Comparison of ENCODE assay signal across 12 cellular contexts in genomic region chr1:51534447-51534846, GRCh38. TPM values are rescaled to one million over a fixed set of nuclear protein-coding genes. Genes with fewer than 3 reads are reported as not detected.
A peak's percentile ranks its signal among the peaks of the same experiment; 100 is the strongest.
DNase-seq lines count a peak whose midpoint lies in the region; ATAC-seq and FAIRE-seq lines count a peak whose summit lies in the region.
"Had no signal": no experiment of that assay in that cellular context is flagged by ENCODE, and none has a peak within 500 bp of the region (broad histone marks: within the 10 kb centered on the region; RNA-seq: fewer than 3 reads in every experiment).

No MANE protein-coding gene starts in this region.

- H3K18ac ChIP-seq in trophoblast cell (ENCODE audit: low read length), result no peak overlapping the region

- H3K27ac ChIP-seq in trophoblast cell (ENCODE audit: low read depth, low read length), result no peak overlapping the region
- H3K27ac ChIP-seq: thyroid gland had no signal

- H3K27me3 ChIP-seq in trophoblast cell (ENCODE audit: insufficient read depth, low read length), result no peaks in the 10 kb centered on the region
- H3K27me3 ChIP-seq: ovary, thyroid gland had no signal

- H3K79me1 ChIP-seq in trophoblast cell (ENCODE audit: low read length), result no peaks in the 10 kb centered on the region

- H4K12ac ChIP-seq in trophoblast cell (ENCODE audit: low read depth, low read length), result no peak overlapping the region

- H3K36me3 ChIP-seq in trophoblast cell (ENCODE audit: control insufficient read depth in 1 of 2, insufficient read depth in 2 of 2, low read length in 2 of 2), result no peaks in the 10 kb centered on the region
- H3K36me3 ChIP-seq: ovary, thyroid gland had no signal

- ATAC-seq in HG02870 (IDR thresholded peaks at IDR 0.05; ENCODE audit: unreplicated experiment) (peak; percentile 63), left colon (no peak), esophagus mucosa (no peak)

- peak overlapping the region; percentile 1 for H2BK120ac ChIP-seq in trophoblast cell (ENCODE audit: insufficient read depth, low read length, poor library complexity)

- no peak overlapping the region for H2BK5ac ChIP-seq in trophoblast cell (ENCODE audit: low read depth, low read length, poor library complexity)

- FAIRE-seq in GM18507 (lab: Jason Lieb, UNC) (peak; percentile 52), frontal cortex (lab: Jason Lieb, UNC) (no peak)
- FAIRE-seq: bronchial epithelial cell, kidney had no signal

- H3K4ac ChIP-seq in trophoblast cell (ENCODE audit: low read depth, low read length), result no peak overlapping the region

- H3K9me3 ChIP-seq in trophoblast cell (ENCODE audit: insufficient read depth, low read depth, low read length), result no peaks in the 10 kb centered on the region
- H3K9me3 ChIP-seq: ovary, thyroid gland had no signal

- H2AFZ ChIP-seq in trophoblast cell (ENCODE audit: insufficient read depth, low read length, poor library complexity), result peak overlapping the region; percentile 6

- no peaks in the 10 kb centered on the region for H3K79me2 ChIP-seq in trophoblast cell (ENCODE audit: control insufficient read depth, insufficient read depth, low read length, poor library complexity)

- intact Hi-C loops in left colon (cut with DNase I, micrococcal nuclease), result no loop called here

- no peak overlapping the region for H3K23ac ChIP-seq in trophoblast cell (ENCODE audit: low read length)

- no peak overlapping the region for H4K91ac ChIP-seq in trophoblast cell (ENCODE audit: low read depth, low read length)

- H3K4me1 ChIP-seq in trophoblast cell (ENCODE audit: control insufficient read depth in 1 of 2, insufficient read depth in 2 of 2, low read length in 2 of 2), result no peaks in the 10 kb centered on the region
- H3K4me1 ChIP-seq: thyroid gland had no signal

- no peak overlapping the region for H3K14ac ChIP-seq in trophoblast cell (ENCODE audit: low read length)

- H3K9ac ChIP-seq in trophoblast cell (ENCODE audit: low read length), result no peak overlapping the region

- WGBS in trophoblast cell (ENCODE audit: extremely low coverage, insufficient coverage, insufficient read length), result no CpG with 5 or more reads among the region's 3 CpGs

- no peak for DNase-seq in GM18507 (ENCODE audit: extremely low spot score, insufficient read length, low read depth)
- DNase-seq in astrocyte of the hippocampus (ENCODE audit: low read depth, low spot score), result peak; percentile 7
- DNase-seq in trophoblast cell, result no peak
- no peak for DNase-seq in frontal cortex (ENCODE audit: low spot score in 2 of 2)
- no peak for DNase-seq in left colon
- DNase-seq in NCI-H1417 (lab: John Stamatoyannopoulos, UW), result no peak
- DNase-seq: kidney had no signal

- no peak overlapping the region for H2BK12ac ChIP-seq in trophoblast cell (ENCODE audit: low read length)

- no peak overlapping the region for H4K8ac ChIP-seq in trophoblast cell (ENCODE audit: low read depth, low read length)

- no peak overlapping the region for H3K4me2 ChIP-seq in trophoblast cell (ENCODE audit: low read length)

- H2AK5ac ChIP-seq in trophoblast cell (ENCODE audit: low read length), result no peak overlapping the region

- no peak overlapping the region for H3K4me3 ChIP-seq in trophoblast cell (ENCODE audit: low read depth, low read length)
- H3K4me3 ChIP-seq: ovary, thyroid gland had no signal

RNA-seq across cellular contexts. Expression of gene EPS15, which starts 15.4 kb away (rescaled TPM):
- 53.3 and 53.4 TPM in 2 replicates for polyA plus RNA-seq in trophoblast cell (2013)
- total RNA-seq in frontal cortex (224 TPM), left colon (10 to 100 TPM; 48.7 to 55.6 TPM), esophagus mucosa (33.1 TPM)
